4 cellular contexts compared by ENCODE assay signal in genomic region chr16:74339226-74339625, GRCh38. TPM values are rescaled to one million over a fixed set of nuclear protein-coding genes. Genes with fewer than 3 reads are reported as not detected.
"Had no signal": no experiment of that assay in that cellular context is flagged by ENCODE, and none has a peak within 500 bp of the region (broad histone marks: within the 10 kb centered on the region; RNA-seq: fewer than 3 reads in every experiment).

No MANE protein-coding gene starts in this region.

RNA-seq across cellular contexts. Expression of gene NPIPB15, which starts 36.9 kb away (rescaled TPM):
- total RNA-seq: activated CD8-positive, alpha-beta memory T cell treated with anti-CD3 and anti-CD28 coated beads, Interleukin-2, amount 10 ng/mL, durations not matched to agents 7 days and 5 days; activated naive CD8-positive, alpha-beta T cell treated with anti-CD3 and anti-CD28 coated beads, Interleukin-2, amount 10 ng/mL, durations not matched to agents 7 days and 5 days; ascending aorta; cardiac septum had no signal
